Comparison of ENCODE assay signal across 17 cellular contexts in the genomic region with DNA sequence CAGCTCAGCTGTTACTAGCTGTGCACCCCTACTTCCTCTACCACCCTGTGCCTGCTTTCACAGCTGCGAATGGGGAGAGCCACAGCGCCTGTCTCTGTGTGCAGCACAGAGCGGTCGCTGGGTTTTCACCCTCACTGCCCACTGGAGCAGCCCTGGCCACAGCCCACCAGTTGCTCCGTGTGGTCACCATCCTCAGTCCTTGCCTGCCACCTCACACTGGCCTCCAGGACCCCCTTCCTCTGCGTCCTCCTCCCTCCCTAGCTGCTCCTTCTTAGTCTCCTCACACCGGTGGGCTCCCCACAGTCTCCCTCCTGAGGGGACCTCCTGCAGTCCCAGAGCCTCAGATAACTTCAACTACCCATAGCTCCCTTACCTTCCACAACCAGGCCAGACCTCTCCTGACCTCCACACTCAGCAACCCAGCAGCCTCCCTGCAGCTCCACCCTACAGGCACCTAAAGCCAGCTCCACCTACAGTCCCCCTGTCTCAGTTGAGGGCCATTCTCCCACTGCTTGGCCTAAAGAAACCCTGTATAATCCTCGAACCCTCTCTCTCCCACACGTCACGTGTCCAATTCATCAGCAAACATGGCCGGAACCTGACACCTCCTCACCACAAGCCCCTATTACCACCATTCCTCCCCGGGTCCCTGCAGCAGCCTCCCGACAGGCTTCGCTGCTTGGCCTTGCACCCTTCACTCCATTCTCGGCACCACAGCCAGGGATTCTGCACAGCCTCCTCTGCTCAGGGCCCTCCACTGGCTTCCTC. TPM values are rescaled to one million over a fixed set of nuclear protein-coding genes. Genes with fewer than 3 reads are reported as not detected.
DNase-seq lines count a peak whose midpoint lies in the region; ATAC-seq, FAIRE-seq and TF ChIP-seq lines count a peak whose summit lies in the region.
"Had no signal": no experiment of that assay in that cellular context is flagged by ENCODE, and none has a peak within 500 bp of the region (broad histone marks: within the 10 kb centered on the region; RNA-seq: fewer than 3 reads in every experiment).

No MANE protein-coding gene starts in this region.

- 90 to 96% (median 94%) methylated on average over 15 of the region's 15 CpGs for WGBS in heart left ventricle, 4 donors

- no peak for FAIRE-seq in HTR-8/SVneo (lab: Jason Lieb, UNC)
- FAIRE-seq: GM12878, GM19239 had no signal

- peaks cover 21 to 85% (median 58%) of the 10 kb centered on the region in 12 donors for H3K4me1 ChIP-seq in heart left ventricle
- H3K4me1 ChIP-seq in vagina = peaks cover 87% of the 10 kb centered on the region

- no peaks in the 10 kb centered on the region for H3K27me3 Mint-ChIP-seq in activated naive CD8-positive, alpha-beta T cell treated with anti-CD3 and anti-CD28 coated beads, Interleukin-2, amount 50 U/mL, for 24 hours
- H3K27me3 Mint-ChIP-seq in naive thymus-derived CD8-positive, alpha-beta T cell = no peaks in the 10 kb centered on the region

- ATAC-seq in heart left ventricle (no peak), left cardiac atrium (no peak)
- no peak for ATAC-seq in activated naive CD8-positive, alpha-beta T cell treated with anti-CD3 and anti-CD28 coated beads, Interleukin-2, amount 50 U/mL, for 24 hours
- ATAC-seq in naive thymus-derived CD8-positive, alpha-beta T cell = no peak
- ATAC-seq: GM12878 had no signal

- H3K9me3 Mint-ChIP-seq in activated naive CD8-positive, alpha-beta T cell treated with anti-CD3 and anti-CD28 coated beads, Interleukin-2, amount 50 U/mL, for 24 hours = no peaks in the 10 kb centered on the region
- no peaks in the 10 kb centered on the region for H3K9me3 Mint-ChIP-seq in naive thymus-derived CD8-positive, alpha-beta T cell
- H3K9me3 Mint-ChIP-seq: T-helper 2 cell treated with Interferon-gamma antibody and Interleukin-4, amounts not matched to agents 5 μg/mL and 100 μg/mL, for 36 hours had no signal

- peaks cover 12% of the 10 kb centered on the region for H3K4me1 Mint-ChIP-seq in activated naive CD8-positive, alpha-beta T cell treated with anti-CD3 and anti-CD28 coated beads, Interleukin-2, amount 50 U/mL, for 24 hours
- peaks cover 0 to 41% (median 12%) of the 10 kb centered on the region in 4 donors for H3K4me1 Mint-ChIP-seq in naive thymus-derived CD8-positive, alpha-beta T cell

- CTCF ChIA-PET in GM10248 (lab: Yijun Ruan, JAX) = interaction anchor here (1.2 to 2.1 kb wide), 4 partner anchors 10 to 61 kb away, joined by 3 to 10 read pairs (median 5); no protein-coding TSS in a partner anchor

- H3K36me3 ChIP-seq in heart left ventricle = peaks cover 3 to 99% (median 92%) of the 10 kb centered on the region in 9 donors
- H3K36me3 ChIP-seq in vagina = peaks cover 0 to 60% of the 10 kb centered on the region in 2 donors

- H3K27me3 ChIP-seq in heart left ventricle (no peaks in the 10 kb centered on the region), vagina (no peaks in the 10 kb centered on the region)

- H3K9me3 ChIP-seq in heart left ventricle (no peaks in the 10 kb centered on the region), vagina (no peaks in the 10 kb centered on the region)

- TF ChIP-seq POLR2A in heart left ventricle (IDR thresholded peaks at IDR 0.05) = no peak
- no peak for TF ChIP-seq POLR2A in vagina (IDR thresholded peaks at IDR 0.05)

- H3K27ac ChIP-seq in heart left ventricle (peak overlapping the region in 9 of 12 donors; percentile 1 to 91 (median 83)), vagina (peak overlapping the region; percentile 86)

- H3K4me3 ChIP-seq in heart left ventricle (no peak overlapping the region), vagina (no peak overlapping the region)
- H3K4me3 ChIP-seq: GM12878 had no signal

- DNase-seq in heart left ventricle = no peak
- no peak for DNase-seq in left cardiac atrium
- no peak for DNase-seq in activated naive CD8-positive, alpha-beta T cell treated with anti-CD3 and anti-CD28 coated beads, Interleukin-2, amount 50 U/mL, for 24 hours
- DNase-seq in naive thymus-derived CD8-positive, alpha-beta T cell = no peak
- no peak for DNase-seq in vagina (ENCODE audit: extremely low spot score in 2 of 2)
- DNase-seq in HTR-8/SVneo (ENCODE audit: insufficient read length, low spot score) = no peak
- no peak for DNase-seq in NCI-H345 (lab: John Stamatoyannopoulos, UW)
- no peak for DNase-seq in GM10248 (ENCODE audit: extremely low spot score)
- DNase-seq: DMS79, NCI-H1092, NCI-H446 treated with DMSO at 0.1 percent for 48 hours, nucleus accumbens had no signal

- intact Hi-C loops in heart left ventricle (cut with DNase I) = loop anchor here in 2 of 10 donors (2.0 to 5.0 kb wide), 2 partner anchors 42 to 44 kb away; partner anchors contain the start of gene ANXA11 (in 1 of the 2)
- intact Hi-C loops in left cardiac atrium (cut with DNase I) = no loop called here
- intact Hi-C loops in vagina (cut with DNase I) = loop anchor here (5.0 kb wide), 1 partner anchor 42 kb away; no protein-coding TSS in a partner anchor

- no peak overlapping the region for H3K4me3 Mint-ChIP-seq in activated naive CD8-positive, alpha-beta T cell treated with anti-CD3 and anti-CD28 coated beads, Interleukin-2, amount 50 U/mL, for 24 hours
- H3K4me3 Mint-ChIP-seq in naive thymus-derived CD8-positive, alpha-beta T cell = peak overlapping the region in 1 of 10 donors; percentile 14
- H3K4me3 Mint-ChIP-seq: T-helper 2 cell treated with Interferon-gamma antibody and Interleukin-4, amounts not matched to agents 5 μg/mL and 100 μg/mL, for 36 hours had no signal

- POLR2A ChIA-PET in naive thymus-derived CD8-positive, alpha-beta T cell (lab: Charles Lee) = interaction anchor here (1.0 to 2.1 kb wide), 4 partner anchors 9 to 45 kb away, joined by 3 to 8 read pairs (median 3); partner anchors contain the start of gene ANXA11
- POLR2A ChIA-PET in GM10248 (lab: Yijun Ruan, JAX) = no interaction called here

- TF ChIP-seq CTCF in heart left ventricle (IDR thresholded peaks at IDR 0.05) (no peak), vagina (IDR thresholded peaks at IDR 0.05) (no peak), GM10248 (IDR thresholded peaks at IDR 0.05; ENCODE audit: control extremely low read depth, extremely low read depth, low read depth, missing control alignments) (no peak)

- peak overlapping the region; percentile 37 for H3K27ac Mint-ChIP-seq in activated naive CD8-positive, alpha-beta T cell treated with anti-CD3 and anti-CD28 coated beads, Interleukin-2, amount 50 U/mL, for 24 hours
- peak overlapping the region in 9 of 10 donors; percentile 34 to 93 (median 62) for H3K27ac Mint-ChIP-seq in naive thymus-derived CD8-positive, alpha-beta T cell

- peaks cover 49% of the 10 kb centered on the region for H3K36me3 Mint-ChIP-seq in activated naive CD8-positive, alpha-beta T cell treated with anti-CD3 and anti-CD28 coated beads, Interleukin-2, amount 50 U/mL, for 24 hours (ENCODE audit: low read depth)
- H3K36me3 Mint-ChIP-seq in naive thymus-derived CD8-positive, alpha-beta T cell = peaks cover 2 to 95% (median 26%) of the 10 kb centered on the region in 3 donors

RNA-seq across cellular contexts. Expression of gene PLAC9, which starts 28.0 kb away (rescaled TPM):
- total RNA-seq in heart left ventricle (10 to 100 TPM; 16.5 to 51.6 (median 25.1) TPM), left cardiac atrium (10 to 100 TPM; 60.9 to 97.9 TPM), vagina (61.4 TPM)
- 10 to 100 TPM; 26.5 to 45.8 TPM for polyA plus RNA-seq in heart left ventricle
- not detected for total RNA-seq in naive thymus-derived CD8-positive, alpha-beta T cell
- polyA plus RNA-seq in naive thymus-derived CD8-positive, alpha-beta T cell = under 1 TPM in 1 of 3 donors, not detected in 2; 0.32 TPM
- total RNA-seq: GM12878, H4, HT1080 had no signal
- polyA plus RNA-seq: GM12878 had no signal

RNA-seq across cellular contexts. Expression of gene ANXA11, which starts 44.8 kb away (rescaled TPM):
- total RNA-seq in heart left ventricle = 100 to 1,000 TPM; 281 to 440 (median 368) TPM
- polyA plus RNA-seq in heart left ventricle = 100 to 1,000 TPM; 152 to 487 TPM
- total RNA-seq in left cardiac atrium = 100 to 1,000 TPM; 327 to 413 TPM
- 100 to 1,000 TPM; 199 to 225 TPM for total RNA-seq in naive thymus-derived CD8-positive, alpha-beta T cell
- polyA plus RNA-seq in naive thymus-derived CD8-positive, alpha-beta T cell = 100 to 1,000 TPM; 199 to 294 (median 265) TPM
- total RNA-seq in vagina = 101 TPM

Comparison
In these comparisons a context has a peak if more than half of its experiments do, and no peak if none do; other contexts are left out.
1. RNA of gene PLAC9, which starts 28.0 kb away (total RNA-seq): 60.9 to 97.9 TPM in left cardiac atrium, 61.4 TPM in vagina (single experiment) and 16.5 to 51.6 TPM in heart left ventricle; not detected in naive thymus-derived CD8-positive, alpha-beta T cell; every median in the first group is over 10 times any median in the second.